1 cellular context compared by ENCODE assay signal in genomic region chr10:11539191-11539868, GRCh38.
TF ChIP-seq lines count a peak whose summit lies in the region.

No MANE protein-coding gene starts in this region.

TF ChIP-seq in GM23338, 12 proteins besides CTCF, POLR2A, EP300 and RAD21 (continued from another document):
- TF ChIP-seq REST (IDR thresholded peaks at IDR 0.05; ENCODE audit: unreplicated experiment) (no peak), POLR2AphosphoS5 (IDR thresholded peaks at IDR 0.05; ENCODE audit: low read depth) (no peak), JUNB (IDR thresholded peaks at IDR 0.05; ENCODE audit: unreplicated experiment) (no peak), EZH2phosphoT487 (IDR thresholded peaks at IDR 0.05; ENCODE audit: unreplicated experiment) (no peak), STAT1 (IDR thresholded peaks at IDR 0.05; ENCODE audit: unreplicated experiment) (no peak), NANOG (IDR thresholded peaks at IDR 0.05; ENCODE audit: borderline replicate concordance) (no peak), ZNF114 (CRISPR knock-in tag; IDR thresholded peaks at IDR 0.05) (no peak), ZNF331 (CRISPR knock-in tag; IDR thresholded peaks at IDR 0.05; ENCODE audit: low read depth) (no peak), EZH2 (IDR thresholded peaks at IDR 0.05; ENCODE audit: low read depth, unreplicated experiment) (no peak), CREB1 (CRISPR knock-in tag; IDR thresholded peaks at IDR 0.05; ENCODE audit: low read depth) (no peak)
